ENCODE assay signal across 8 cellular contexts in genomic region chr11:18384157-18384641, GRCh38. TPM values are rescaled to one million over a fixed set of nuclear protein-coding genes. Genes with fewer than 3 reads are reported as not detected.
DNase-seq lines count a peak whose midpoint lies in the region; ATAC-seq and TF ChIP-seq lines count a peak whose summit lies in the region.

No MANE protein-coding gene starts in this region.

- peak overlapping the region; percentile 99 for H3K27ac Mint-ChIP-seq in activated CD4-positive, alpha-beta memory T cell treated with anti-CD3 and anti-CD28 coated beads for 36 hours

- ATAC-seq in GM21576 (IDR thresholded peaks at IDR 0.05; ENCODE audit: unreplicated experiment), result peak; percentile 67
- peak; percentile 34 for ATAC-seq in foreskin keratinocyte

- intact Hi-C loops in activated CD4-positive, alpha-beta memory T cell treated with anti-CD3 and anti-CD28 coated beads for 36 hours (cut with micrococcal nuclease), result loop anchor here (1.0 to 5.0 kb wide), 3 partner anchors 10 to 372 kb away; partner anchors contain the start of genes GTF2H1, HPS5, LDHA and SERGEF

- no peaks in the 10 kb centered on the region for H3K79me2 ChIP-seq in parathyroid adenoma

- peak overlapping the region; percentile 85 for H2AFZ ChIP-seq in parathyroid adenoma

- no peaks in the 10 kb centered on the region for H3K36me3 Mint-ChIP-seq in activated CD4-positive, alpha-beta memory T cell treated with anti-CD3 and anti-CD28 coated beads for 36 hours

- CTCF ChIA-PET in activated CD4-positive, alpha-beta memory T cell treated with anti-CD3 and anti-CD28 coated beads for 36 hours (lab: Charles Lee), result interaction anchor here (0.7 to 2.3 kb wide), 7 partner anchors 10 to 403 kb away, joined by 3 to 38 read pairs (median 4); partner anchors contain the start of genes HPS5 and LDHA

- no peak overlapping the region for H3K9ac ChIP-seq in parathyroid adenoma

- H3K4me2 ChIP-seq in parathyroid adenoma (ENCODE audit: low read length), result peak overlapping the region; percentile 9

- TF ChIP-seq CTCF in foreskin keratinocyte (conservative IDR thresholded peaks at IDR 0.05), result no peak
- TF ChIP-seq CTCF in parathyroid adenoma (IDR thresholded peaks at IDR 0.05), result no peak

- no peaks in the 10 kb centered on the region for H3K9me3 Mint-ChIP-seq in activated CD4-positive, alpha-beta memory T cell treated with anti-CD3 and anti-CD28 coated beads for 36 hours

- no peaks in the 10 kb centered on the region for H3K27me3 Mint-ChIP-seq in activated CD4-positive, alpha-beta memory T cell treated with anti-CD3 and anti-CD28 coated beads for 36 hours

- no peaks in the 10 kb centered on the region for H3K9me3 ChIP-seq in parathyroid adenoma (ENCODE audit: control insufficient read depth, low read length)

- H3K4me1 ChIP-seq in foreskin keratinocyte (peaks cover 17% of the 10 kb centered on the region), parathyroid adenoma (peaks cover 11% of the 10 kb centered on the region)

- H3K27me3 ChIP-seq in foreskin keratinocyte (no peaks in the 10 kb centered on the region), parathyroid adenoma (ENCODE audit: control insufficient read depth, insufficient read depth, low read length) (no peaks in the 10 kb centered on the region)

- peak; percentile 94 for DNase-seq in GM04503 (ENCODE audit: low read depth)
- DNase-seq in HuH-7.5 (ENCODE audit: low spot score), result peak; percentile 42
- DNase-seq in activated CD4-positive, alpha-beta memory T cell treated with anti-CD3 and anti-CD28 coated beads for 36 hours, result no peak
- no peak for DNase-seq in foreskin keratinocyte
- no peak for DNase-seq in DMS114 treated with DMSO at 0.1 percent for 48 hours (lab: John Stamatoyannopoulos, UW; ENCODE audit: unreplicated experiment)
- no peak for DNase-seq in GOT3 (lab: John Stamatoyannopoulos, UW)

- peak overlapping the region; percentile 92 for H3K27ac ChIP-seq in foreskin keratinocyte
- H3K27ac ChIP-seq in parathyroid adenoma, result peak overlapping the region; percentile 80

- no peaks in the 10 kb centered on the region for H3K36me3 ChIP-seq in parathyroid adenoma (ENCODE audit: control insufficient read depth, insufficient read depth, low read length)

- peaks cover 44% of the 10 kb centered on the region for H3K4me1 Mint-ChIP-seq in activated CD4-positive, alpha-beta memory T cell treated with anti-CD3 and anti-CD28 coated beads for 36 hours (ENCODE audit: low read depth)

- H3K4me3 Mint-ChIP-seq in activated CD4-positive, alpha-beta memory T cell treated with anti-CD3 and anti-CD28 coated beads for 36 hours, result peak overlapping the region; percentile 59

- POLR2A ChIA-PET in activated CD4-positive, alpha-beta memory T cell treated with anti-CD3 and anti-CD28 coated beads for 36 hours (lab: Charles Lee), result interaction anchor here (0.9 to 4.9 kb wide), 11 partner anchors 11 to 278 kb away, joined by 3 to 175 read pairs (median 4); partner anchors contain the start of genes GTF2H1, HPS5, LDHA and SAAL1

- no peak overlapping the region for H3K4me3 ChIP-seq in parathyroid adenoma (ENCODE audit: low read depth, low read length)

RNA-seq across cellular contexts. Expression of gene LDHA, which starts 10.2 kb away (rescaled TPM):
- total RNA-seq in activated CD4-positive, alpha-beta memory T cell treated with anti-CD3 and anti-CD28 coated beads for 36 hours, result 1,000 to 10,000 TPM; 1,556 to 1,579 TPM
- 682 and 762 TPM in 2 replicates for total RNA-seq in foreskin keratinocyte
- polyA plus RNA-seq in foreskin keratinocyte, result 706 and 907 TPM in 2 replicates

RNA-seq across cellular contexts. Expression of gene LDHC, which starts 27.9 kb away (rescaled TPM):
- total RNA-seq in activated CD4-positive, alpha-beta memory T cell treated with anti-CD3 and anti-CD28 coated beads for 36 hours, result not detected
- 1.4 TPM in 1 of 2 replicates, not detected in the other for total RNA-seq in foreskin keratinocyte
- polyA plus RNA-seq in foreskin keratinocyte, result 1.2 TPM in 1 of 2 replicates, not detected in the other

Comparison
In these comparisons a context has a peak if more than half of its experiments do, and no peak if none do; other contexts are left out.
1. DNase-seq: peak in GM04503 (single experiment) and HuH-7.5 (single experiment); none in activated CD4-positive, alpha-beta memory T cell treated with anti-CD3 and anti-CD28 coated beads for 36 hours (single experiment), foreskin keratinocyte (0 of 2), DMS114 treated with DMSO at 0.1 percent for 48 hours (single experiment) and GOT3 (single experiment).